ENCODE assay signal across 24 cellular contexts in the genomic region with DNA sequence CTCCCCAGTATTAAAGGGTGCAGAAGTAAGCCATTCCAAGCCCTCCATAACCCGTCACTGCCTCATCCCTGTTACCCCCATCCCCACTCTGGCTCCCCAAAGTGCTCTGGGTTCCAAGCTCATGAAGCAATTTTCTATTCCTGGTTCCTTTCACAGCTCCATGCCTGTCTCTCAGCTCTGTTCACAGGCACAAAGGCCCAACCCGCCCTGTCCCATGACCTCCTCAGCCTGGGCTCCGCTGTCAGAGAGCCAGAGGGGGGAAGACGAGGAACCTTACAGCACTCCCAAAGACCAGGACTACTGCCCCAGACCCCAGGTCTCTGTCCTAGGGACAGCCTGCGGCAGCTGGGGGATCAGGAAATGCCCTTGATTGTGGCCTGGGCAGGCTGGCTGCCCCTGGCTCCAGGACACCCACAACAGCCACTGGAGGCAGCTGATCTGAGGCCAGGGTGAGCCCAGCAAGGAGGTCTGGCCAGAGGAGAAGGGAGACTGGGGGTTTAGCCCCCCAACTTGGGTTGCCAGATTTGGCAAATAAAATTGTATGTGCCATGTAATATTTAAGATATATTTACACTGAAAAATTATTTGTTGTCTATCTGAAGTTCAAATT. TPM values are rescaled to one million over a fixed set of nuclear protein-coding genes. Genes with fewer than 3 reads are reported as not detected.
"Had no signal": no experiment of that assay in that cellular context is flagged by ENCODE, and none has a peak within 500 bp of the region (broad histone marks: within the 10 kb centered on the region; RNA-seq: fewer than 3 reads in every experiment).

No MANE protein-coding gene starts in this region.

- H3K36me3 ChIP-seq: SJCRH30 had no signal

- H3K4me2 ChIP-seq: KMS-11 had no signal

- H3K4me1 ChIP-seq: SJCRH30 had no signal

- H3K27ac ChIP-seq: KMS-11, SJCRH30 had no signal

- H3K9me3 ChIP-seq: SJCRH30 had no signal

- DNase-seq: Kasumi-1, MM.1S, MV-4-11, NCI-H1048, NCI-H1105, NCI-H1417, NCI-H1436 treated with DMSO at 0.1 percent for 48 hours, NCI-H1694, NCI-H187 treated with DMSO at 0.1 percent for 48 hours, NCI-H2081, NCI-H2107, NCI-H2227 treated with DMSO at 0.1 percent for 48 hours, NCI-H524, NCI-H69, NCI-H774, RPMI8226, SHP77 treated with DMSO at 0.1 percent for 48 hours, SJCRH30 had no signal

- H3K4me3 ChIP-seq: K562, SJCRH30 had no signal

- H3K9ac ChIP-seq: KMS-11 had no signal

- ATAC-seq: HepG2, K562, SK-N-SH treated with all-trans-retinoic acid at 6 μM for 48 hours had no signal

RNA-seq across cellular contexts. Expression of gene LINGO1, which starts 43.2 kb away (rescaled TPM):
- total RNA-seq: HepG2, M059J had no signal
- polyA plus RNA-seq: IgD-negative memory B cell had no signal
